1 cellular context compared by ENCODE assay signal in genomic region chr4:41257257-41257900, GRCh38.
TF ChIP-seq lines count a peak whose summit lies in the region.

No MANE protein-coding gene starts in this region.

TF ChIP-seq in IMR-90, 13 proteins besides CTCF, POLR2A, EP300 and RAD21:
- TF ChIP-seq ELK1 (IDR thresholded peaks at IDR 0.05; ENCODE audit: borderline replicate concordance, low read depth, low read length): no peak
- peak; percentile 66 for TF ChIP-seq USF2 (IDR thresholded peaks at IDR 0.05; ENCODE audit: low read depth, low read length)
- TF ChIP-seq FOS (IDR thresholded peaks at IDR 0.05; ENCODE audit: low read depth, low read length): no peak
- peak; percentile 98 for TF ChIP-seq MXI1 (IDR thresholded peaks at IDR 0.05; ENCODE audit: borderline replicate concordance, low read depth, low read length)
- peak; percentile 19; the same call in 1 of the 2 replicates for TF ChIP-seq MAFK (IDR thresholded peaks at IDR 0.05; ENCODE audit: low read depth, low read length)
- TF ChIP-seq MAZ (IDR thresholded peaks at IDR 0.05; ENCODE audit: borderline replicate concordance, low read depth, low read length): no peak
- TF ChIP-seq SMC3 (IDR thresholded peaks at IDR 0.05; ENCODE audit: low read depth, low read length): no peak
- TF ChIP-seq CHD1 (IDR thresholded peaks at IDR 0.05; ENCODE audit: low read depth, low read length): no peak
- no peak for TF ChIP-seq RFX5 (IDR thresholded peaks at IDR 0.05; ENCODE audit: low read depth, low read length)
- TF ChIP-seq NFE2L2 (IDR thresholded peaks at IDR 0.05; ENCODE audit: low read depth, low read length): peak; percentile 88
- TF ChIP-seq RCOR1 (IDR thresholded peaks at IDR 0.05; ENCODE audit: insufficient replicate concordance, low read length): no peak
- TF ChIP-seq CEBPB (IDR thresholded peaks at IDR 0.05; ENCODE audit: low read depth, low read length): no peak
- peak; percentile 78 for TF ChIP-seq BHLHE40 (IDR thresholded peaks at IDR 0.05; ENCODE audit: low read depth, low read length)
